Comparison of ENCODE assay signal across 22 cellular contexts in genomic region chr19:49448432-49448786, GRCh38. TPM values are rescaled to one million over a fixed set of nuclear protein-coding genes. Genes with fewer than 3 reads are reported as not detected.
DNase-seq lines count a peak whose midpoint lies in the region; ATAC-seq and TF ChIP-seq lines count a peak whose summit lies in the region.
"Had no signal": no experiment of that assay in that cellular context is flagged by ENCODE, and none has a peak within 500 bp of the region (broad histone marks: within the 10 kb centered on the region; RNA-seq: fewer than 3 reads in every experiment).

No MANE protein-coding gene starts in this region.

- H3K4me3 Mint-ChIP-seq in T-helper 2 cell treated with Interferon-gamma antibody and Interleukin-4, amounts not matched to agents 5 μg/mL and 100 μg/mL, for 36 hours, result no peak overlapping the region
- H3K4me3 Mint-ChIP-seq in CD8-positive, alpha-beta T cell, result peak overlapping the region; percentile 8
- H3K4me3 Mint-ChIP-seq in activated T-helper 2 cell treated with anti-CD3 and anti-CD28 coated beads, Interferon-gamma antibody, Interleukin-2, Interleukin-4, amounts not matched to agents 10 μg/mL and 5 μg/mL and 100 μg/mL, durations not matched to agents 14 hours and 24 hours and 36 hours (ENCODE audit: low read depth), result peak overlapping the region; percentile 46
- H3K4me3 Mint-ChIP-seq in naive thymus-derived CD8-positive, alpha-beta T cell, result peak overlapping the region in 6 of 10 donors; percentile 18 to 81 (median 49)
- no peak overlapping the region for H3K4me3 Mint-ChIP-seq in stimulated activated memory B cell treated with anti-CD40 and anti-IgM and Interleukin-4, amounts not matched to agents 10 μg/mL and 1 μg/mL and 100 μg/mL, for 72 hours
- H3K4me3 Mint-ChIP-seq: CD14-positive monocyte had no signal

- H3K9me3 ChIP-seq in CD8-positive, alpha-beta T cell (ENCODE audit: low read length), result no peaks in the 10 kb centered on the region
- H3K9me3 ChIP-seq: HAP-1, left lung, mucosa of descending colon, tibial artery had no signal

- H3K27me3 Mint-ChIP-seq in T-helper 2 cell treated with Interferon-gamma antibody and Interleukin-4, amounts not matched to agents 5 μg/mL and 100 μg/mL, for 36 hours (ENCODE audit: low read depth), result no peaks in the 10 kb centered on the region
- H3K27me3 Mint-ChIP-seq in CD8-positive, alpha-beta T cell (ENCODE audit: low read depth), result no peaks in the 10 kb centered on the region
- H3K27me3 Mint-ChIP-seq in activated T-helper 2 cell treated with anti-CD3 and anti-CD28 coated beads, Interferon-gamma antibody, Interleukin-2, Interleukin-4, amounts not matched to agents 10 μg/mL and 5 μg/mL and 100 μg/mL, durations not matched to agents 14 hours and 24 hours and 36 hours (ENCODE audit: low read depth), result no peaks in the 10 kb centered on the region
- H3K27me3 Mint-ChIP-seq in naive thymus-derived CD8-positive, alpha-beta T cell, result peaks cover 0 to 2% (median 0%) of the 10 kb centered on the region in 5 donors
- H3K27me3 Mint-ChIP-seq in stimulated activated memory B cell treated with anti-CD40 and anti-IgM and Interleukin-4, amounts not matched to agents 10 μg/mL and 1 μg/mL and 100 μg/mL, for 72 hours, result no peaks in the 10 kb centered on the region

- H3K36me3 Mint-ChIP-seq in T-helper 2 cell treated with Interferon-gamma antibody and Interleukin-4, amounts not matched to agents 5 μg/mL and 100 μg/mL, for 36 hours (ENCODE audit: low read depth), result peaks cover 52% of the 10 kb centered on the region
- peaks cover 47% of the 10 kb centered on the region for H3K36me3 Mint-ChIP-seq in CD8-positive, alpha-beta T cell
- H3K36me3 Mint-ChIP-seq in activated T-helper 2 cell treated with anti-CD3 and anti-CD28 coated beads, Interferon-gamma antibody, Interleukin-2, Interleukin-4, amounts not matched to agents 10 μg/mL and 5 μg/mL and 100 μg/mL, durations not matched to agents 14 hours and 24 hours and 36 hours (ENCODE audit: low read depth), result peaks cover 57% of the 10 kb centered on the region
- H3K36me3 Mint-ChIP-seq in naive thymus-derived CD8-positive, alpha-beta T cell, result peaks cover 0 to 33% (median 0%) of the 10 kb centered on the region in 3 donors
- H3K36me3 Mint-ChIP-seq in stimulated activated memory B cell treated with anti-CD40 and anti-IgM and Interleukin-4, amounts not matched to agents 10 μg/mL and 1 μg/mL and 100 μg/mL, for 72 hours, result peaks cover 50% of the 10 kb centered on the region

- H3K4me3 ChIP-seq in CD8-positive, alpha-beta T cell (ENCODE audit: low read depth, low read length), result no peak overlapping the region
- H3K4me3 ChIP-seq: HAP-1, left lung, mucosa of descending colon, PC-9, tibial artery had no signal

- intact Hi-C loops in CD8-positive, alpha-beta T cell (cut with DNase I, micrococcal nuclease), result no loop called here
- intact Hi-C loops in activated T-helper 2 cell treated with anti-CD3 and anti-CD28 coated beads, Interferon-gamma antibody, Interleukin-2, Interleukin-4, amounts not matched to agents 10 μg/mL and 5 μg/mL and 100 μg/mL, durations not matched to agents 14 hours and 24 hours and 36 hours (cut with micrococcal nuclease), result no loop called here

- ATAC-seq in CD8-positive, alpha-beta T cell, result no peak
- ATAC-seq in naive thymus-derived CD8-positive, alpha-beta T cell, result no peak
- ATAC-seq in stimulated activated memory B cell treated with anti-CD40 and anti-IgM and Interleukin-4, amounts not matched to agents 10 μg/mL and 1 μg/mL and 100 μg/mL, for 72 hours, result no peak
- no peak for ATAC-seq in HG02678 (IDR thresholded peaks at IDR 0.05; ENCODE audit: unreplicated experiment)
- ATAC-seq: esophagus mucosa, left lung, mucosa of descending colon had no signal

- no peak for DNase-seq in T-helper 2 cell treated with Interferon-gamma antibody and Interleukin-4, amounts not matched to agents 5 μg/mL and 100 μg/mL, for 36 hours (ENCODE audit: low spot score)
- DNase-seq in T-helper 2 cell, result no peak
- no peak for DNase-seq in CD8-positive, alpha-beta T cell
- no peak for DNase-seq in activated T-helper 2 cell treated with anti-CD3 and anti-CD28 coated beads, Interferon-gamma antibody, Interleukin-2, Interleukin-4, amounts not matched to agents 10 μg/mL and 5 μg/mL and 100 μg/mL, durations not matched to agents 14 hours and 24 hours and 36 hours (ENCODE audit: low spot score)
- no peak for DNase-seq in naive thymus-derived CD8-positive, alpha-beta T cell
- DNase-seq in NCI-H1105 treated with DMSO at 0.1 percent for 48 hours (lab: John Stamatoyannopoulos, UW), result no peak
- DNase-seq: 8988T; KG1; left lung; mucosa of descending colon; NCI-H82; PC-9; small intestine; stimulated activated CD4-positive, alpha-beta T cell treated with anti-CD3 and anti-CD28 coated beads, Interleukin-4, amount 100 ng/mL, for 4 hours; stimulated activated CD8-positive, alpha-beta memory T cell treated with anti-CD3 and anti-CD28 coated beads, Interleukin-4, amount 100 ng/mL, for 48 hours; tibial artery had no signal

- peaks cover 27% of the 10 kb centered on the region for H3K4me1 ChIP-seq in CD8-positive, alpha-beta T cell (ENCODE audit: insufficient read depth, low read length)
- H3K4me1 ChIP-seq: HAP-1 had no signal

- H3K36me3 ChIP-seq in CD8-positive, alpha-beta T cell (ENCODE audit: insufficient read depth, low read length), result peaks cover 19% of the 10 kb centered on the region

- CTCF ChIA-PET in CD8-positive, alpha-beta T cell (lab: Charles Lee), result interaction anchor here (0.7 to 8.8 kb wide), 7 partner anchors 9 to 58 kb away, joined by 3 to 89 read pairs (median 3); partner anchors contain the start of gene FLT3LG

- no peak overlapping the region for H3K27ac ChIP-seq in CD8-positive, alpha-beta T cell (ENCODE audit: low read depth, low read length)
- H3K27ac ChIP-seq: left lung, PC-9, tibial artery had no signal

- peaks cover 42% of the 10 kb centered on the region for H3K4me1 Mint-ChIP-seq in T-helper 2 cell treated with Interferon-gamma antibody and Interleukin-4, amounts not matched to agents 5 μg/mL and 100 μg/mL, for 36 hours (ENCODE audit: low read depth)
- H3K4me1 Mint-ChIP-seq in CD8-positive, alpha-beta T cell (ENCODE audit: low read depth), result peaks cover 49% of the 10 kb centered on the region
- peaks cover 38% of the 10 kb centered on the region for H3K4me1 Mint-ChIP-seq in activated T-helper 2 cell treated with anti-CD3 and anti-CD28 coated beads, Interferon-gamma antibody, Interleukin-2, Interleukin-4, amounts not matched to agents 10 μg/mL and 5 μg/mL and 100 μg/mL, durations not matched to agents 14 hours and 24 hours and 36 hours (ENCODE audit: low read depth)
- peaks cover 27 to 63% (median 56%) of the 10 kb centered on the region in 4 donors for H3K4me1 Mint-ChIP-seq in naive thymus-derived CD8-positive, alpha-beta T cell
- H3K4me1 Mint-ChIP-seq in stimulated activated memory B cell treated with anti-CD40 and anti-IgM and Interleukin-4, amounts not matched to agents 10 μg/mL and 1 μg/mL and 100 μg/mL, for 72 hours, result peaks cover 60% of the 10 kb centered on the region

- POLR2A ChIA-PET in CD8-positive, alpha-beta T cell (lab: Charles Lee), result interaction anchor here (0.6 to 1.4 kb wide), 2 partner anchors 21 to 356 kb away, joined by 3 read pairs; no protein-coding TSS in a partner anchor
- POLR2A ChIA-PET in naive thymus-derived CD8-positive, alpha-beta T cell (lab: Charles Lee), result interaction anchor here (0.9 to 12.3 kb wide), 2 partner anchors 20 to 64 kb away, joined by 3 to 321 read pairs; partner anchors contain the start of gene FLT3LG

- peak overlapping the region; percentile 21 for H3K27ac Mint-ChIP-seq in T-helper 2 cell treated with Interferon-gamma antibody and Interleukin-4, amounts not matched to agents 5 μg/mL and 100 μg/mL, for 36 hours
- H3K27ac Mint-ChIP-seq in CD8-positive, alpha-beta T cell, result no peak overlapping the region
- H3K27ac Mint-ChIP-seq in activated T-helper 2 cell treated with anti-CD3 and anti-CD28 coated beads, Interferon-gamma antibody, Interleukin-2, Interleukin-4, amounts not matched to agents 10 μg/mL and 5 μg/mL and 100 μg/mL, durations not matched to agents 14 hours and 24 hours and 36 hours, result peak overlapping the region; percentile 5
- peak overlapping the region in 7 of 10 donors; percentile 56 to 89 (median 67) for H3K27ac Mint-ChIP-seq in naive thymus-derived CD8-positive, alpha-beta T cell
- no peak overlapping the region for H3K27ac Mint-ChIP-seq in stimulated activated memory B cell treated with anti-CD40 and anti-IgM and Interleukin-4, amounts not matched to agents 10 μg/mL and 1 μg/mL and 100 μg/mL, for 72 hours

- TF ChIP-seq CTCF in CD8-positive, alpha-beta T cell (IDR thresholded peaks at IDR 0.05), result no peak

- H3K27me3 ChIP-seq in CD8-positive, alpha-beta T cell (ENCODE audit: insufficient read depth, low read length), result no peaks in the 10 kb centered on the region
- H3K27me3 ChIP-seq: left lung, tibial artery had no signal

- H3K9me3 Mint-ChIP-seq in T-helper 2 cell treated with Interferon-gamma antibody and Interleukin-4, amounts not matched to agents 5 μg/mL and 100 μg/mL, for 36 hours, result no peaks in the 10 kb centered on the region
- H3K9me3 Mint-ChIP-seq in CD8-positive, alpha-beta T cell, result no peaks in the 10 kb centered on the region
- no peaks in the 10 kb centered on the region for H3K9me3 Mint-ChIP-seq in activated T-helper 2 cell treated with anti-CD3 and anti-CD28 coated beads, Interferon-gamma antibody, Interleukin-2, Interleukin-4, amounts not matched to agents 10 μg/mL and 5 μg/mL and 100 μg/mL, durations not matched to agents 14 hours and 24 hours and 36 hours
- H3K9me3 Mint-ChIP-seq in naive thymus-derived CD8-positive, alpha-beta T cell, result no peaks in the 10 kb centered on the region
- no peaks in the 10 kb centered on the region for H3K9me3 Mint-ChIP-seq in stimulated activated memory B cell treated with anti-CD40 and anti-IgM and Interleukin-4, amounts not matched to agents 10 μg/mL and 1 μg/mL and 100 μg/mL, for 72 hours

RNA-seq across cellular contexts. Expression of gene PIH1D1, which starts 3.2 kb away (rescaled TPM):
- total RNA-seq in CD8-positive, alpha-beta T cell, result 100 to 1,000 TPM; 113 to 119 TPM
- 136 and 138 TPM in 2 replicates for total RNA-seq in activated T-helper 2 cell treated with anti-CD3 and anti-CD28 coated beads, Interferon-gamma antibody, Interleukin-2, Interleukin-4, amounts not matched to agents 10 μg/mL and 5 μg/mL and 100 μg/mL, durations not matched to agents 14 hours and 24 hours and 36 hours
- total RNA-seq in naive thymus-derived CD8-positive, alpha-beta T cell, result 100 to 1,000 TPM; 157 to 179 TPM
- polyA plus RNA-seq in naive thymus-derived CD8-positive, alpha-beta T cell, result 10 to 100 TPM; 85.3 to 88.9 (median 86.7) TPM

RNA-seq across cellular contexts. Expression of gene ALDH16A1, which starts 4.6 kb away (rescaled TPM):
- total RNA-seq in CD8-positive, alpha-beta T cell, result 10 to 100 TPM; 26.1 to 30.7 TPM
- 26.4 and 32.5 TPM in 2 replicates for total RNA-seq in activated T-helper 2 cell treated with anti-CD3 and anti-CD28 coated beads, Interferon-gamma antibody, Interleukin-2, Interleukin-4, amounts not matched to agents 10 μg/mL and 5 μg/mL and 100 μg/mL, durations not matched to agents 14 hours and 24 hours and 36 hours
- 10 to 100 TPM; 44.3 to 44.4 TPM for total RNA-seq in naive thymus-derived CD8-positive, alpha-beta T cell
- 10 to 100 TPM; 28.3 to 38.0 (median 30.1) TPM for polyA plus RNA-seq in naive thymus-derived CD8-positive, alpha-beta T cell

RNA-seq across cellular contexts. Expression of gene SLC17A7, which starts 7.1 kb away (rescaled TPM):
- under 1 TPM in 1 of 2 experiments, not detected in 1; 0.11 TPM for total RNA-seq in CD8-positive, alpha-beta T cell
- total RNA-seq in activated T-helper 2 cell treated with anti-CD3 and anti-CD28 coated beads, Interferon-gamma antibody, Interleukin-2, Interleukin-4, amounts not matched to agents 10 μg/mL and 5 μg/mL and 100 μg/mL, durations not matched to agents 14 hours and 24 hours and 36 hours, result 0.16 TPM in 1 of 2 replicates, not detected in the other
- total RNA-seq in naive thymus-derived CD8-positive, alpha-beta T cell, result under 1 TPM; 0.27 to 0.73 TPM
- polyA plus RNA-seq in naive thymus-derived CD8-positive, alpha-beta T cell, result not detected
- total RNA-seq: esophagus mucosa had no signal

RNA-seq across cellular contexts. Expression of gene GFY, which starts 23.2 kb away (rescaled TPM):
- total RNA-seq in CD8-positive, alpha-beta T cell, result not detected
- total RNA-seq in activated T-helper 2 cell treated with anti-CD3 and anti-CD28 coated beads, Interferon-gamma antibody, Interleukin-2, Interleukin-4, amounts not matched to agents 10 μg/mL and 5 μg/mL and 100 μg/mL, durations not matched to agents 14 hours and 24 hours and 36 hours, result not detected in 2 replicates
- not detected for total RNA-seq in naive thymus-derived CD8-positive, alpha-beta T cell
- not detected for polyA plus RNA-seq in naive thymus-derived CD8-positive, alpha-beta T cell
- total RNA-seq: dermis microvascular lymphatic vessel endothelial cell, esophagus mucosa, left lung, mucosa of descending colon, PC-9 had no signal
- polyA plus RNA-seq: CD14-positive monocyte, small intestine had no signal

RNA-seq across cellular contexts. Expression of gene PTH2, which starts 25.2 kb away (rescaled TPM):
- total RNA-seq in CD8-positive, alpha-beta T cell, result not detected
- total RNA-seq in activated T-helper 2 cell treated with anti-CD3 and anti-CD28 coated beads, Interferon-gamma antibody, Interleukin-2, Interleukin-4, amounts not matched to agents 10 μg/mL and 5 μg/mL and 100 μg/mL, durations not matched to agents 14 hours and 24 hours and 36 hours, result not detected in 2 replicates
- total RNA-seq in naive thymus-derived CD8-positive, alpha-beta T cell, result not detected
- not detected for polyA plus RNA-seq in naive thymus-derived CD8-positive, alpha-beta T cell
- total RNA-seq: dermis microvascular lymphatic vessel endothelial cell, esophagus mucosa, left lung, mucosa of descending colon, PC-9 had no signal
- polyA plus RNA-seq: CD14-positive monocyte, small intestine had no signal

Comparison
In these comparisons a context has a peak if more than half of its experiments do, and no peak if none do; other contexts are left out.
1. H3K27ac Mint-ChIP-seq: peak in T-helper 2 cell treated with Interferon-gamma antibody and Interleukin-4, amounts not matched to agents 5 μg/mL and 100 μg/mL, for 36 hours (single experiment), activated T-helper 2 cell treated with anti-CD3 and anti-CD28 coated beads, Interferon-gamma antibody, Interleukin-2, Interleukin-4, amounts not matched to agents 10 μg/mL and 5 μg/mL and 100 μg/mL, durations not matched to agents 14 hours and 24 hours and 36 hours (single experiment) and naive thymus-derived CD8-positive, alpha-beta T cell (7 of 10); none in CD8-positive, alpha-beta T cell (single experiment) and stimulated activated memory B cell treated with anti-CD40 and anti-IgM and Interleukin-4, amounts not matched to agents 10 μg/mL and 1 μg/mL and 100 μg/mL, for 72 hours (single experiment).
2. H3K4me3 Mint-ChIP-seq: peak in CD8-positive, alpha-beta T cell (single experiment), activated T-helper 2 cell treated with anti-CD3 and anti-CD28 coated beads, Interferon-gamma antibody, Interleukin-2, Interleukin-4, amounts not matched to agents 10 μg/mL and 5 μg/mL and 100 μg/mL, durations not matched to agents 14 hours and 24 hours and 36 hours (single experiment) and naive thymus-derived CD8-positive, alpha-beta T cell (6 of 10); none in T-helper 2 cell treated with Interferon-gamma antibody and Interleukin-4, amounts not matched to agents 5 μg/mL and 100 μg/mL, for 36 hours (single experiment) and stimulated activated memory B cell treated with anti-CD40 and anti-IgM and Interleukin-4, amounts not matched to agents 10 μg/mL and 1 μg/mL and 100 μg/mL, for 72 hours (single experiment).